1 cellular context compared by ENCODE assay signal in the genomic region with DNA sequence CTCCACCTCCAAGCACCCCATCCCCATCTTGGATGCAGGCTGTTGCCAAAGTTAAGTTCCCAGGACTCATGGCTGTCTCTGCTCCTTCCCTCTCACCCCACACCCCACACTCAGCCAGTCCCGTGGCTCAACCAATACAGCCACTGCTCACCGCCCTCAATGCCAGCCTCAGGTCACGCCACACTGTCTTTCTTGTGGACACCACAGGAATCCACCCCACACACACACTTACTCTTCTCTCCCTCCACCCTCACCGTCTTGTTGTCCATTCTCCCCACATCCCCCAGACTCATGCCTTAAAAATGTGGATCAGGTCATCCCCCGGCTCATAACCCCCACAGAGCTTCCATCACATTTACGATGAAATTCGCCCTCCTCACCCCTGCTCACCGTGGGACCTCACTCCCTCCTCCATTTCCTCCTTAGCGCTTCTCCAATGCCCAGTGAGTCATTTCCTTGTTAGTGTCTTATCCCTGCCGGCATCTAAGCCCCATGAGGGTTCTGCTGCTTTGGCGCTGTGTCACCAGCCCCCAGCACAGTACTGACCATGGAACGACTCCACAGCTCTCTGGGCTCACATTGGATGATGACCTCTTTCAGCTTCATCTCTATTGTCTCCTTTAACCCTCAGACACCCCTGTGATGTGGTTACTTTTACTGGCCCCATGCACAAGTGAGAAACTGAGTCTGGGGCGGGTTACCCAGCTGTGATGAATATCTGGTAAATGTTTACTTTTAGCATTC.
TF ChIP-seq lines count a peak whose summit lies in the region.

No MANE protein-coding gene starts in this region.

TF ChIP-seq in H1, 55 proteins besides CTCF, POLR2A, EP300 and RAD21:
- TF ChIP-seq JUND (IDR thresholded peaks at IDR 0.05; ENCODE audit: low read length), result no peak
- TF ChIP-seq SAP30 (IDR thresholded peaks at IDR 0.05; ENCODE audit: insufficient read depth, insufficient replicate concordance, low read length), result no peak
- no peak for TF ChIP-seq TAF7 (optimal IDR thresholded peaks at IDR 0.05; ENCODE audit: borderline replicate concordance, low read depth, low read length)
- TF ChIP-seq SIX5 (IDR thresholded peaks at IDR 0.05; ENCODE audit: low read depth, low read length), result no peak
- TF ChIP-seq NRF1 (IDR thresholded peaks at IDR 0.05; ENCODE audit: low read depth, low read length), result no peak
